ENCODE assay signal across 26 cellular contexts in genomic region chr11:83543918-83544491, GRCh38.
DNase-seq lines count a peak whose midpoint lies in the region; ATAC-seq and TF ChIP-seq lines count a peak whose summit lies in the region.
"Had no signal": no experiment of that assay in that cellular context is flagged by ENCODE, and none has a peak within 500 bp of the region (broad histone marks: within the 10 kb centered on the region; RNA-seq: fewer than 3 reads in every experiment).

No MANE protein-coding gene starts in this region.

- no peaks in the 10 kb centered on the region for H3K79me2 ChIP-seq in smooth muscle cell (ENCODE audit: low read depth)

- no peak overlapping the region for H3K9ac ChIP-seq in smooth muscle cell (ENCODE audit: low read depth)
- H3K9ac ChIP-seq: BLaER1 treated with 17β-estradiol and CSF1 and Interleukin-3, amounts not matched to agents 10 nM and 100 nM had no signal

- no peak overlapping the region for H3K27ac ChIP-seq in smooth muscle cell (ENCODE audit: low read depth)
- H3K27ac ChIP-seq: BLaER1 treated with 17β-estradiol and CSF1 and Interleukin-3, amounts not matched to agents 10 nM and 100 nM; gastrocnemius medialis; lower lobe of right lung; psoas muscle; upper lobe of left lung had no signal

- DNase-seq in activated T-cell treated with anti-CD3 and anti-CD28 coated beads, Interleukin-2, amount 50 U/mL, for 72 hours = peak; percentile 3 to 6
- DNase-seq in activated T-cell treated with anti-CD3 and anti-CD28 coated beads, Interleukin-2, amount 50 U/mL, for 1 hour = no peak
- no peak for DNase-seq in smooth muscle cell (lab: John Stamatoyannopoulos, UW; ENCODE audit: unreplicated experiment)
- DNase-seq in DMS53 (lab: John Stamatoyannopoulos, UW) = no peak
- DNase-seq: activated CD4-positive, alpha-beta T cell treated with anti-CD3 and anti-CD28 coated beads, Interleukin-2, amount 10 ng/mL, durations not matched to agents 24 days and 14 days; activated CD8-positive, alpha-beta memory T cell treated with anti-CD3 and anti-CD28 coated beads, Interleukin-2, amount 50 U/mL, for 48 hours; activated gamma-delta T cell treated with Interleukin-2 at 50 U/mL for 16 hours; aorta; erythroblast; gastrocnemius medialis; hypothalamus; lower lobe of right lung; MG63; NCI-H1417; NCI-H2107; psoas muscle; stimulated activated CD4-positive, alpha-beta T cell treated with anti-CD3 and anti-CD28 coated beads, Interleukin-4, amount 100 ng/mL, for 1 hour; upper lobe of left lung had no signal

- WGBS in smooth muscle cell (ENCODE audit: low lambda C conversion rate) = 85% methylated on average over 3 of the region's 3 CpGs

- H3K36me3 ChIP-seq in smooth muscle cell (ENCODE audit: low read depth) = no peaks in the 10 kb centered on the region
- H3K36me3 ChIP-seq: BLaER1 treated with 17β-estradiol and CSF1 and Interleukin-3, amounts not matched to agents 10 nM and 100 nM; gastrocnemius medialis; lower lobe of right lung; MG63; Peyer's patch; upper lobe of left lung had no signal

- H3K27me3 Mint-ChIP-seq in activated T-cell treated with anti-CD3 and anti-CD28 coated beads, Interleukin-2, amount 50 U/mL, for 72 hours (ENCODE audit: low read depth) = peaks cover 8% of the 10 kb centered on the region
- peaks cover 26% of the 10 kb centered on the region for H3K27me3 Mint-ChIP-seq in stimulated activated naive CD8-positive, alpha-beta T cell treated with anti-CD3 and anti-CD28 coated beads, Interleukin-15, Interleukin-2, amounts not matched to agents 100 ng/mL and 50 ng/mL, for 24 hours
- H3K27me3 Mint-ChIP-seq: activated CD4-positive, alpha-beta T cell treated with anti-CD3 and anti-CD28 coated beads, Interleukin-2, amount 10 ng/mL, durations not matched to agents 24 days and 14 days; central memory CD8-positive, alpha-beta T cell had no signal

- H3K9me3 ChIP-seq in smooth muscle cell (replicated peaks; ENCODE audit: low read depth) = no peaks in the 10 kb centered on the region
- H3K9me3 ChIP-seq: BLaER1 treated with 17β-estradiol and CSF1 and Interleukin-3, amounts not matched to agents 10 nM and 100 nM; Caco-2; gastrocnemius medialis; lower lobe of right lung; MG63; Peyer's patch; psoas muscle; upper lobe of left lung had no signal

- H3K4me1 ChIP-seq in smooth muscle cell (ENCODE audit: low read depth) = peaks cover 10% of the 10 kb centered on the region
- H3K4me1 ChIP-seq: BLaER1 treated with 17β-estradiol and CSF1 and Interleukin-3, amounts not matched to agents 10 nM and 100 nM; gastrocnemius medialis; lower lobe of right lung; psoas muscle; upper lobe of left lung had no signal

- TF ChIP-seq POLR2A in GM18505 (IDR thresholded peaks at IDR 0.05; ENCODE audit: borderline replicate concordance, extremely low read depth, insufficient read depth, insufficient read length) = no peak

- H3K9me3 Mint-ChIP-seq in activated T-cell treated with anti-CD3 and anti-CD28 coated beads, Interleukin-2, amount 50 U/mL, for 72 hours = peaks cover 0 to 2% of the 10 kb centered on the region in 2 donors
- H3K9me3 Mint-ChIP-seq in stimulated activated naive CD8-positive, alpha-beta T cell treated with anti-CD3 and anti-CD28 coated beads, Interleukin-15, Interleukin-2, amounts not matched to agents 100 ng/mL and 50 ng/mL, for 24 hours = peaks cover 7% of the 10 kb centered on the region
- H3K9me3 Mint-ChIP-seq: activated CD4-positive, alpha-beta T cell treated with anti-CD3 and anti-CD28 coated beads, Interleukin-2, amount 10 ng/mL, durations not matched to agents 24 days and 14 days had no signal

- H3K27me3 ChIP-seq in smooth muscle cell (ENCODE audit: low read depth) = no peaks in the 10 kb centered on the region
- H3K27me3 ChIP-seq: BLaER1 treated with 17β-estradiol and CSF1 and Interleukin-3, amounts not matched to agents 10 nM and 100 nM; gastrocnemius medialis; MG63; Peyer's patch; upper lobe of left lung had no signal

- no peak overlapping the region for H3K27ac Mint-ChIP-seq in activated T-cell treated with anti-CD3 and anti-CD28 coated beads, Interleukin-2, amount 50 U/mL, for 72 hours
- peak overlapping the region; percentile 17 for H3K27ac Mint-ChIP-seq in stimulated activated naive CD8-positive, alpha-beta T cell treated with anti-CD3 and anti-CD28 coated beads, Interleukin-15, Interleukin-2, amounts not matched to agents 100 ng/mL and 50 ng/mL, for 24 hours
- H3K27ac Mint-ChIP-seq: activated CD4-positive, alpha-beta T cell treated with anti-CD3 and anti-CD28 coated beads, Interleukin-2, amount 10 ng/mL, durations not matched to agents 24 days and 14 days had no signal

- H3K4me3 ChIP-seq in smooth muscle cell = no peak overlapping the region
- H3K4me3 ChIP-seq: BLaER1 treated with 17β-estradiol and CSF1 and Interleukin-3, amounts not matched to agents 10 nM and 100 nM; gastrocnemius medialis; lower lobe of right lung; MG63; Peyer's patch; psoas muscle; upper lobe of left lung had no signal

- H3K4me1 Mint-ChIP-seq in activated T-cell treated with anti-CD3 and anti-CD28 coated beads, Interleukin-2, amount 50 U/mL, for 72 hours (ENCODE audit: low read depth) = peaks cover 8% of the 10 kb centered on the region
- peaks cover 23% of the 10 kb centered on the region for H3K4me1 Mint-ChIP-seq in stimulated activated naive CD8-positive, alpha-beta T cell treated with anti-CD3 and anti-CD28 coated beads, Interleukin-15, Interleukin-2, amounts not matched to agents 100 ng/mL and 50 ng/mL, for 24 hours (ENCODE audit: low read depth)
- H3K4me1 Mint-ChIP-seq: central memory CD8-positive, alpha-beta T cell had no signal

- TF ChIP-seq CTCF in smooth muscle cell (IDR thresholded peaks at IDR 0.05; ENCODE audit: borderline replicate concordance, insufficient read depth, poor library complexity, severe bottlenecking) = no peak

- ATAC-seq in activated T-cell treated with anti-CD3 and anti-CD28 coated beads, Interleukin-2, amount 50 U/mL, for 72 hours (replicated peaks in 1 of 2) = peak; percentile 97
- peak; percentile 59 for ATAC-seq in HG03442 (IDR thresholded peaks at IDR 0.05; ENCODE audit: unreplicated experiment)
- peak; percentile 28 for ATAC-seq in esophagus mucosa
- no peak for ATAC-seq in GM18505 (IDR thresholded peaks at IDR 0.05; ENCODE audit: unreplicated experiment)
- ATAC-seq: gastrocnemius medialis, lower lobe of right lung, psoas muscle had no signal

- H2AFZ ChIP-seq in smooth muscle cell (ENCODE audit: low read depth) = no peak overlapping the region

- H3K4me2 ChIP-seq in smooth muscle cell = no peak overlapping the region
- H3K4me2 ChIP-seq: BLaER1 treated with 17β-estradiol and CSF1 and Interleukin-3, amounts not matched to agents 10 nM and 100 nM had no signal

- no peak overlapping the region for H3K4me3 Mint-ChIP-seq in activated T-cell treated with anti-CD3 and anti-CD28 coated beads, Interleukin-2, amount 50 U/mL, for 72 hours
- no peak overlapping the region for H3K4me3 Mint-ChIP-seq in stimulated activated naive CD8-positive, alpha-beta T cell treated with anti-CD3 and anti-CD28 coated beads, Interleukin-15, Interleukin-2, amounts not matched to agents 100 ng/mL and 50 ng/mL, for 24 hours
- H3K4me3 Mint-ChIP-seq: activated CD4-positive, alpha-beta T cell treated with anti-CD3 and anti-CD28 coated beads, Interleukin-2, amount 10 ng/mL, durations not matched to agents 24 days and 14 days; central memory CD8-positive, alpha-beta T cell had no signal

- H4K20me1 ChIP-seq in smooth muscle cell (ENCODE audit: low read depth) = no peaks in the 10 kb centered on the region
- H4K20me1 ChIP-seq: BLaER1 treated with 17β-estradiol and CSF1 and Interleukin-3, amounts not matched to agents 10 nM and 100 nM had no signal

- H3F3A ChIP-seq in smooth muscle cell (ENCODE audit: low read depth) = no peaks in the 10 kb centered on the region

- H3K36me3 Mint-ChIP-seq in activated T-cell treated with anti-CD3 and anti-CD28 coated beads, Interleukin-2, amount 50 U/mL, for 72 hours (ENCODE audit: insufficient read depth in 2 of 2) = no peaks in the 10 kb centered on the region
- H3K36me3 Mint-ChIP-seq in stimulated activated naive CD8-positive, alpha-beta T cell treated with anti-CD3 and anti-CD28 coated beads, Interleukin-15, Interleukin-2, amounts not matched to agents 100 ng/mL and 50 ng/mL, for 24 hours (ENCODE audit: low read depth) = no peaks in the 10 kb centered on the region

Comparison
In these comparisons a context has a peak if more than half of its experiments do, and no peak if none do; other contexts are left out.
1. DNase-seq: peak in activated T-cell treated with anti-CD3 and anti-CD28 coated beads, Interleukin-2, amount 50 U/mL, for 72 hours (2 of 2); none in activated T-cell treated with anti-CD3 and anti-CD28 coated beads, Interleukin-2, amount 50 U/mL, for 1 hour (single experiment), smooth muscle cell (single experiment) and DMS53 (single experiment).